Comparison of ENCODE assay signal across 11 cellular contexts in the genomic region with DNA sequence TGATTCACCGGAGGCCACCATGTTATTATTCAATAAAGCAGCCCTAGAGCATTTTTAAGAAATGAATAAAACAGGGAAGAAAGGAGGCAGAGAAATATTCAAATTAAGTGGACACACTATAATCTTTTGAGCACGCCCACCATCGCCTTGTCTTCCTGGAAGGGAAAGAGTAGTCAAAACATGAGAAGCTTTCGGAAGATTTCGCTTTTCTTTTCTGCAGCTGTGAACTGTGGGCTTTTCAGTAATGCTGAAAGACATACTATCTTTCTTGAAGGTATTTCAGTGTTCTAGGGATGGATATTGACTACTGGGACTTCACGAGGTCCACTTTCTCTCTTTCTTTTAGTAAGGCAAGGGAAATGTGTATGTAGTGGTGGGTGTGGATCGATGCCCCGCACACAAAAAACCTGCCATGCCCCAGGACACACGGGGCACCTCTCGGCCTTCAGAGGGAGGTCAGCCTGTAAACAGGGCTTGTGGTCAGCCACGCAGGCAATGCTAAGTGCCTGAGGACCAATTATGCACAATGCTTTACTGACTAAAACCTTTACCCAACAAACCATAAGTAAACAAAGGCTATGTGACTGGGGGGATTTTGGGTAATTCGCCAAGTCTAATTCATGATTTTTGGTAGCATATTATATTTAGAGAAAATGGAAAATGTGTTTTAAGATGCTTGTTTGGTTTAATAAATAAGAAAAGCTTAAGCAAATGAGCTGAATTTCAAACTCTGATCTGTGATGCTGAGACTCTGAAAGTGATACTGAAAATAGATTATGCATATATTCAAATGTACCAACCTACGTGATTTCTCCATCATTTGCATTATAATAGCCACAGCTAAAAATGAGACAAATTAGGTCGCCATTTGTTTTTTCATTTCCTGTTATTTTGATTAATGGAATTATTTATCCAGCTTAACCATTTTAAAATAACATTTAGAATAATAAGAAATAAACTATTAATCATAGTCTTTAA.
DNase-seq lines count a peak whose midpoint lies in the region; ATAC-seq and TF ChIP-seq lines count a peak whose summit lies in the region.
"Had no signal": no experiment of that assay in that cellular context is flagged by ENCODE, and none has a peak within 500 bp of the region (broad histone marks: within the 10 kb centered on the region; RNA-seq: fewer than 3 reads in every experiment).

No MANE protein-coding gene starts in this region.

- DNase-seq in fibroblast of villous mesenchyme (ENCODE audit: low read depth): peak; percentile 35
- DNase-seq in activated gamma-delta T cell treated with Interleukin-2 at 50 U/mL for 16 hours: no peak
- no peak for DNase-seq in stimulated activated CD8-positive, alpha-beta memory T cell treated with anti-CD3 and anti-CD28 coated beads, Interleukin-4, amount 100 ng/mL, for 48 hours
- DNase-seq in psoas muscle: no peak
- DNase-seq in C1 segment of cervical spinal cord (lab: John Stamatoyannopoulos, UW): no peak
- DNase-seq: PC-3 had no signal

- no peak overlapping the region for H3K27ac ChIP-seq in psoas muscle
- H3K27ac ChIP-seq: thoracic aorta had no signal

- 94 to 95% (median 95%) methylated on average over 14 of the region's 14 CpGs for WGBS in psoas muscle, 3 donors

- H3K4me1 ChIP-seq in psoas muscle: no peaks in the 10 kb centered on the region

- H3K36me3 ChIP-seq in psoas muscle (ENCODE audit: insufficient read depth in 1 of 2, low read depth in 1 of 2): peaks cover 0 to 45% of the 10 kb centered on the region in 2 donors

- ATAC-seq in GM18868 (IDR thresholded peaks at IDR 0.05; ENCODE audit: unreplicated experiment) (peak; percentile 64), GM21381 (IDR thresholded peaks at IDR 0.05; ENCODE audit: unreplicated experiment) (peak; percentile 84), HG03135 (IDR thresholded peaks at IDR 0.05; ENCODE audit: unreplicated experiment) (peak; percentile 72), psoas muscle (no peak)
- ATAC-seq: K562, PC-3 had no signal

- no peaks in the 10 kb centered on the region for H3K27me3 ChIP-seq in psoas muscle (ENCODE audit: insufficient read depth in 3 of 3, low read length in 2 of 3)

- intact Hi-C loops in psoas muscle (cut with DNase I): no loop called here

- H3K9me3 ChIP-seq in psoas muscle: no peaks in the 10 kb centered on the region
- H3K9me3 ChIP-seq: thoracic aorta had no signal

- no peak for TF ChIP-seq CTCF in fibroblast of villous mesenchyme (IDR thresholded peaks at IDR 0.05; ENCODE audit: insufficient read depth, low read depth, low read length)
- TF ChIP-seq CTCF in psoas muscle (IDR thresholded peaks at IDR 0.05): no peak

- H3K4me3 ChIP-seq in fibroblast of villous mesenchyme (ENCODE audit: low read depth, low read length) (no peak overlapping the region), psoas muscle (no peak overlapping the region)
- H3K4me3 ChIP-seq: K562, thoracic aorta had no signal

Comparison
In these comparisons a context has a peak if more than half of its experiments do, and no peak if none do; other contexts are left out.
1. ATAC-seq: peak in GM18868 (single experiment), GM21381 (single experiment) and HG03135 (single experiment); none in psoas muscle (0 of 4).